In genomic region chr22:38202437-38203089, GRCh38 we compare ENCODE assay signal across 8 cellular contexts. TPM values are rescaled to one million over a fixed set of nuclear protein-coding genes. Genes with fewer than 3 reads are reported as not detected.
DNase-seq lines count a peak whose midpoint lies in the region; ATAC-seq, FAIRE-seq and TF ChIP-seq lines count a peak whose summit lies in the region.

No MANE protein-coding gene starts in this region.

- H3K27ac ChIP-seq in ovary = peak overlapping the region; percentile 99 to 100

- TF ChIP-seq POLR2A in Raji (IDR thresholded peaks at IDR 0.05; ENCODE audit: insufficient read depth, low read depth, low read length) (0 out of 2 replicates have a peak, but pooled peaks have one; percentile 6), ovary (IDR thresholded peaks at IDR 0.05) (peak; percentile 32), H54 (IDR thresholded peaks at IDR 0.05; ENCODE audit: low read depth, low read length) (no peak)

- FAIRE-seq in H54 (lab: Jason Lieb, UNC) = no peak

- TF ChIP-seq EP300 in ovary (IDR thresholded peaks at IDR 0.05) = peak; percentile 79

- no peaks in the 10 kb centered on the region for H3K9me3 ChIP-seq in ovary

- peaks cover 34% of the 10 kb centered on the region for H3K4me1 Mint-ChIP-seq in activated naive CD8-positive, alpha-beta T cell treated with anti-CD3 and anti-CD28 coated beads, Interleukin-2, amount 10 ng/mL, durations not matched to agents 7 days and 5 days

- no peaks in the 10 kb centered on the region for H3K27me3 ChIP-seq in ovary

- H3K4me1 ChIP-seq in ovary (ENCODE audit: insufficient read depth) = peaks cover 22% of the 10 kb centered on the region

- peak overlapping the region; percentile 90 for H3K4me3 Mint-ChIP-seq in activated naive CD8-positive, alpha-beta T cell treated with anti-CD3 and anti-CD28 coated beads, Interleukin-2, amount 10 ng/mL, durations not matched to agents 7 days and 5 days

- TF ChIP-seq CTCF in ovary (IDR thresholded peaks at IDR 0.05) = peak in 2 of 3 donors; percentile 32 to 61

- no peaks in the 10 kb centered on the region for H3K36me3 ChIP-seq in ovary

- DNase-seq in NCI-H2196 (lab: John Stamatoyannopoulos, UW; ENCODE audit: unreplicated experiment) (peak; percentile 45), NCI-H2196 treated with DMSO at 0.1 percent for 48 hours (lab: John Stamatoyannopoulos, UW; ENCODE audit: unreplicated experiment) (no peak), Right ventricle myocardium inferior (ENCODE audit: missing footprints) (peak; percentile 93), ovary (peak; percentile 93 to 98 (median 96)), H54 (ENCODE audit: insufficient read length, low spot score) (no peak)
- DNase-seq in activated naive CD8-positive, alpha-beta T cell treated with anti-CD3 and anti-CD28 coated beads, Interleukin-2, amount 10 ng/mL, durations not matched to agents 7 days and 5 days = peak; percentile 77

- H3K27me3 Mint-ChIP-seq in activated naive CD8-positive, alpha-beta T cell treated with anti-CD3 and anti-CD28 coated beads, Interleukin-2, amount 10 ng/mL, durations not matched to agents 7 days and 5 days = no peaks in the 10 kb centered on the region

- 0 to 1% (median 1%) methylated on average over 69 to 74 of the region's 74 CpGs for WGBS in ovary, 3 donors

- no peaks in the 10 kb centered on the region for H3K9me3 Mint-ChIP-seq in activated naive CD8-positive, alpha-beta T cell treated with anti-CD3 and anti-CD28 coated beads, Interleukin-2, amount 10 ng/mL, durations not matched to agents 7 days and 5 days

- intact Hi-C loops in Right ventricle myocardium inferior (cut with DNase I) (loop anchor here (5.0 kb wide), 1 partner anchor 35 kb away; no protein-coding TSS in a partner anchor), ovary (cut with DNase I) (loop anchor here in 2 of 4 donors (10.0 kb wide), 3 partner anchors 52 to 358 kb away; partner anchors contain the start of genes ANKRD54 (in 1 of the 2) and EIF3L (in 1 of the 2))

- ATAC-seq in HG03108 (IDR thresholded peaks at IDR 0.05; ENCODE audit: unreplicated experiment) (peak; percentile 16), Right ventricle myocardium inferior (peak; percentile 47)
- peak; percentile 17 for ATAC-seq in activated naive CD8-positive, alpha-beta T cell treated with anti-CD3 and anti-CD28 coated beads, Interleukin-2, amount 10 ng/mL, durations not matched to agents 7 days and 5 days (ENCODE audit: low read depth)

- peaks cover 2% of the 10 kb centered on the region for H3K36me3 Mint-ChIP-seq in activated naive CD8-positive, alpha-beta T cell treated with anti-CD3 and anti-CD28 coated beads, Interleukin-2, amount 10 ng/mL, durations not matched to agents 7 days and 5 days

- peak overlapping the region; percentile 99 for H3K4me3 ChIP-seq in ovary

- POLR2A ChIA-PET in activated naive CD8-positive, alpha-beta T cell treated with anti-CD3 and anti-CD28 coated beads, Interleukin-2, amount 10 ng/mL, durations not matched to agents 7 days and 5 days (lab: Charles Lee) = interaction anchor here (1.0 to 5.5 kb wide), 6 partner anchors 10 to 112 kb away, joined by 3 to 78 read pairs (median 7); partner anchors contain the start of gene PLA2G6

- peak overlapping the region; percentile 82 for H3K27ac Mint-ChIP-seq in activated naive CD8-positive, alpha-beta T cell treated with anti-CD3 and anti-CD28 coated beads, Interleukin-2, amount 10 ng/mL, durations not matched to agents 7 days and 5 days

RNA-seq across cellular contexts. Expression of gene MAFF, which starts 0.8 kb away (rescaled TPM):
- 10 to 100 TPM; 10.8 to 12.8 TPM for total RNA-seq in activated naive CD8-positive, alpha-beta T cell treated with anti-CD3 and anti-CD28 coated beads, Interleukin-2, amount 10 ng/mL, durations not matched to agents 7 days and 5 days
- total RNA-seq in Right ventricle myocardium inferior (4.7 TPM), ovary (100 to 1,000 TPM in 1 of 7 donors, 10 to 100 TPM in 6; 15.0 to 153 (median 19.4) TPM)
- 10 to 100 TPM; 13.3 to 25.2 TPM for polyA plus RNA-seq in ovary

RNA-seq across cellular contexts. Expression of gene PLA2G6, which starts 20.9 kb away (rescaled TPM):
- total RNA-seq in activated naive CD8-positive, alpha-beta T cell treated with anti-CD3 and anti-CD28 coated beads, Interleukin-2, amount 10 ng/mL, durations not matched to agents 7 days and 5 days = 100 to 1,000 TPM in 1 of 2 experiments, 10 to 100 TPM in 1; 94.6 to 103 TPM
- total RNA-seq in Right ventricle myocardium inferior (11.4 TPM), ovary (10 to 100 TPM; 22.5 to 60.5 (median 39.4) TPM)
- 10 to 100 TPM; 16.4 to 68.4 TPM for polyA plus RNA-seq in ovary

Comparison
In these comparisons a context has a peak if more than half of its experiments do, and no peak if none do; other contexts are left out.
1. DNase-seq: peak in NCI-H2196 (single experiment), activated naive CD8-positive, alpha-beta T cell treated with anti-CD3 and anti-CD28 coated beads, Interleukin-2, amount 10 ng/mL, durations not matched to agents 7 days and 5 days (single experiment), Right ventricle myocardium inferior (single experiment) and ovary (5 of 5); none in NCI-H2196 treated with DMSO at 0.1 percent for 48 hours (single experiment) and H54 (single experiment).
2. Peak in every context shown above with its lines, with median percentiles within 50 percentile points of each other: ATAC-seq.